Comparison of ENCODE assay signal across 28 cellular contexts in genomic region chr19:30128211-30128610, GRCh38.
"Had no signal": no experiment of that assay in that cellular context is flagged by ENCODE, and none has a peak within 500 bp of the region (broad histone marks: within the 10 kb centered on the region; RNA-seq: fewer than 3 reads in every experiment).

No MANE protein-coding gene starts in this region.

- H3K27me3 ChIP-seq: colonic mucosa, esophagus squamous epithelium, gastrocnemius medialis had no signal

- H3K36me3 ChIP-seq: colonic mucosa, esophagus squamous epithelium, gastrocnemius medialis, heart right ventricle, left ventricle myocardium inferior, lower lobe of right lung had no signal

- FAIRE-seq: endometrium, islet of Langerhans, keratinocyte had no signal

- H3K9me3 Mint-ChIP-seq: dendritic cell treated with granulocyte-macrophage colony-stimulating factor and Interleukin-4, amounts not matched to agents 40 ng/mL and 50 ng/mL, for 4 days; effector memory CD8-positive, alpha-beta T cell; mesothelial cell of epicardium had no signal

- H3K27me3 Mint-ChIP-seq: dendritic cell treated with granulocyte-macrophage colony-stimulating factor and Interleukin-4, amounts not matched to agents 40 ng/mL and 50 ng/mL, for 4 days had no signal

- H3K4me3 Mint-ChIP-seq: dendritic cell treated with granulocyte-macrophage colony-stimulating factor and Interleukin-4, amounts not matched to agents 40 ng/mL and 50 ng/mL, for 4 days; effector memory CD8-positive, alpha-beta T cell; endodermal cell; mesothelial cell of epicardium had no signal

- H3K4me1 ChIP-seq: colonic mucosa, esophagus squamous epithelium, gastrocnemius medialis, heart right ventricle, left ventricle myocardium inferior, lower lobe of right lung had no signal

- H3K4me1 Mint-ChIP-seq: endodermal cell, mesothelial cell of epicardium had no signal

- H3K27ac Mint-ChIP-seq: dendritic cell treated with granulocyte-macrophage colony-stimulating factor and Interleukin-4, amounts not matched to agents 40 ng/mL and 50 ng/mL, for 4 days; effector memory CD8-positive, alpha-beta T cell; endodermal cell; mesothelial cell of epicardium had no signal

- DNase-seq: colonic mucosa; cortex of kidney; effector CD8-positive, alpha-beta T cell; effector memory CD8-positive, alpha-beta T cell; endodermal cell; erythroblast; esophagus squamous epithelium; foreskin fibroblast; foreskin melanocyte; gastrocnemius medialis; glutamatergic neuron; head of caudate nucleus; heart right ventricle; hippocampal formation; kidney glomerular epithelial cell; left colon; left ventricle myocardium inferior; lower lobe of right lung; mesenchymal stem cell; mucosa of descending colon had no signal

- ATAC-seq: effector memory CD8-positive, alpha-beta T cell; esophagus mucosa; gastrocnemius medialis; heart right ventricle; left colon; left lobe of liver; lower lobe of right lung; mucosa of descending colon had no signal

- H3K4me3 ChIP-seq: colonic mucosa, esophagus squamous epithelium, gastrocnemius medialis, heart right ventricle, left ventricle myocardium inferior, lower lobe of right lung, mucosa of descending colon had no signal

- H3K27ac ChIP-seq: colonic mucosa, epithelial cell of prostate, esophagus squamous epithelium, gastrocnemius medialis, heart right ventricle, left ventricle myocardium inferior, lower lobe of right lung had no signal

- H3K9me3 ChIP-seq: colonic mucosa, esophagus squamous epithelium, gastrocnemius medialis, heart right ventricle, left ventricle myocardium inferior, lower lobe of right lung, mucosa of descending colon had no signal

- H3K36me3 Mint-ChIP-seq: mesothelial cell of epicardium had no signal
